In genomic region chr4:107564326-107564725, GRCh38 we compare ENCODE assay signal across 15 cellular contexts.
A peak's percentile ranks its signal among the peaks of the same experiment; 100 is the strongest.
DNase-seq lines count a peak whose midpoint lies in the region; TF ChIP-seq lines count a peak whose summit lies in the region.
"Had no signal": no experiment of that assay in that cellular context is flagged by ENCODE, and none has a peak within 500 bp of the region (broad histone marks: within the 10 kb centered on the region; RNA-seq: fewer than 3 reads in every experiment).

No MANE protein-coding gene starts in this region.

- intact Hi-C loops in PC-9 (cut with micrococcal nuclease; ENCODE audit: unreplicated experiment), result no loop called here

- no peaks in the 10 kb centered on the region for H3K4me1 ChIP-seq in PC-9 (replicated peaks; ENCODE audit: insufficient read depth)
- H3K4me1 ChIP-seq: adrenal gland, testis had no signal

- POLR2A ChIA-PET in PC-9 (lab: Charles Lee; ENCODE audit: unreplicated experiment), result interaction anchor here (0.7 kb wide), 1 partner anchor 264 kb away, joined by 3 read pairs; no protein-coding TSS in a partner anchor

- no peak overlapping the region for H3K4me2 ChIP-seq in PC-9

- H3K36me3 ChIP-seq in brain microvascular endothelial cell (replicated peaks), result no peaks in the 10 kb centered on the region
- no peaks in the 10 kb centered on the region for H3K36me3 ChIP-seq in PC-9 (ENCODE audit: low read depth)
- H3K36me3 ChIP-seq: adrenal gland had no signal

- no peaks in the 10 kb centered on the region for H3K9me2 ChIP-seq in PC-9 (ENCODE audit: insufficient read depth)

- H3K79me2 ChIP-seq in PC-9 (ENCODE audit: low read depth), result no peaks in the 10 kb centered on the region

- no peaks in the 10 kb centered on the region for H3F3A ChIP-seq in PC-9 (ENCODE audit: insufficient read depth, low read depth)

- no peak overlapping the region for H2AFZ ChIP-seq in PC-9

- BruUV-seq in PC-9 (replicated peaks; lab: Mats Ljungman, UMichigan), result no TSS peak

- no peak overlapping the region for H3K4me3 ChIP-seq in brain microvascular endothelial cell (ENCODE audit: low read depth, low read length)
- no peak overlapping the region for H3K4me3 ChIP-seq in PC-9
- H3K4me3 ChIP-seq: adrenal gland, testis had no signal

- peak; percentile 25 for DNase-seq in GM04504 (ENCODE audit: low read depth)
- DNase-seq in brain microvascular endothelial cell, result peak; percentile 67
- DNase-seq in iPS-NIHi11 (ENCODE audit: low spot score), result peak; percentile 27
- peak; percentile 3 for DNase-seq in renal cortical epithelial cell (ENCODE audit: low read depth)
- DNase-seq in PC-9, result no peak
- DNase-seq in NCI-H748 (lab: John Stamatoyannopoulos, UW; ENCODE audit: unreplicated experiment), result no peak
- no peak for DNase-seq in hypothalamus (lab: John Stamatoyannopoulos, UW)
- no peak for DNase-seq in NCI-H1436 treated with DMSO at 0.1 percent for 48 hours (lab: John Stamatoyannopoulos, UW)
- DNase-seq: activated CD4-positive, alpha-beta T cell treated with anti-CD3 and anti-CD28 coated beads for 1 hour; activated CD8-positive, alpha-beta memory T cell treated with anti-CD3 and anti-CD28 coated beads, Interleukin-2, amount 10 ng/mL, durations not matched to agents 7 days and 5 days; adrenal gland; GF-D8; NCI-H526 treated with DMSO at 0.1 percent for 48 hours; small intestine; testis had no signal

- H3K27me3 ChIP-seq in brain microvascular endothelial cell (replicated peaks) (no peaks in the 10 kb centered on the region), PC-9 (ENCODE audit: insufficient read depth, low read depth) (no peaks in the 10 kb centered on the region)
- H3K27me3 ChIP-seq: adrenal gland, testis had no signal

- H3K9me3 ChIP-seq in PC-9 (ENCODE audit: insufficient read depth, low read depth), result no peaks in the 10 kb centered on the region
- H3K9me3 ChIP-seq: adrenal gland, testis had no signal

- peak overlapping the region; percentile 75 for H3K27ac ChIP-seq in brain microvascular endothelial cell
- H3K27ac ChIP-seq in PC-9, result no peak overlapping the region
- H3K27ac ChIP-seq: adrenal gland, testis had no signal

- CTCF ChIA-PET in PC-9 (lab: Charles Lee), result no interaction called here

- H4K20me1 ChIP-seq in PC-9 (ENCODE audit: insufficient read depth), result no peaks in the 10 kb centered on the region

- in situ Hi-C loops in brain microvascular endothelial cell (cut with HindIII; ENCODE audit: low pct_ligation_motif_present, low sequenced_read_pairs), result no loop called here

- TF ChIP-seq CTCF in brain microvascular endothelial cell (IDR thresholded peaks at IDR 0.05; ENCODE audit: low read depth, low read length, missing control alignments) (no peak), PC-9 (conservative IDR thresholded peaks at IDR 0.05) (no peak)

Comparison
In these comparisons a context has a peak if more than half of its experiments do, and no peak if none do; other contexts are left out.
1. DNase-seq: peak in GM04504 (single experiment), brain microvascular endothelial cell (single experiment), iPS-NIHi11 (single experiment) and renal cortical epithelial cell (single experiment); none in PC-9 (0 of 2), NCI-H748 (single experiment), hypothalamus (0 of 51) and NCI-H1436 treated with DMSO at 0.1 percent for 48 hours (single experiment).